Comparison of ENCODE assay signal across 21 cellular contexts in the genomic region with DNA sequence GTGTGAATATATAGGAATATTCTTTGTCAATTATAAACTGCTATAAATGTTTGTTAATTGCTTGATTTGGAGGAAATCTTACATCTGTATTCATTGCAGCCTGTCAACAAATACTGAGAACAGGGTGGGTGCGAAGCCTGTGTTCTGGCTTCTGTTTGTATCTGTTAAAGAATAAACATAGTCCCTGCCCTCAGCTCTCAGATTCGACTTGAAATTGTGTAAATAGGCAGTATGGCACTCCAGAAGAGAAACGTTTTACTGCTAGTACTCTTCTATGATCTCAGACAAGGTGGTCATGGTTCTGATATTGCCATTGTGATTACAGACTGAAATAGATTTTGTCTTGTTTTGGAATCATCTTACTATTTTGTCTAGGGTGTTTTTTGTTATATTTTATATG.
DNase-seq lines count a peak whose midpoint lies in the region; ATAC-seq and TF ChIP-seq lines count a peak whose summit lies in the region.
"Had no signal": no experiment of that assay in that cellular context is flagged by ENCODE, and none has a peak within 500 bp of the region (broad histone marks: within the 10 kb centered on the region; RNA-seq: fewer than 3 reads in every experiment).

No MANE protein-coding gene starts in this region.

- intact Hi-C loops in left lung (cut with DNase I) (no loop called here), transverse colon (cut with DNase I; ENCODE audit: low total_unique reads) (no loop called here)

- peak; percentile 19 for DNase-seq in DMS53 (lab: John Stamatoyannopoulos, UW)
- DNase-seq in DMS53 treated with DMSO at 0.1 percent for 48 hours (lab: John Stamatoyannopoulos, UW; ENCODE audit: unreplicated experiment): no peak
- DNase-seq in left lung: no peak
- no peak for DNase-seq in transverse colon
- DNase-seq in HCEC 1CT: no peak
- DNase-seq in NCI-H82 treated with DMSO at 0.1 percent for 48 hours (lab: John Stamatoyannopoulos, UW; ENCODE audit: unreplicated experiment): no peak
- no peak for DNase-seq in DMS 273 (lab: John Stamatoyannopoulos, UW; ENCODE audit: unreplicated experiment)
- DNase-seq: AML-193; Caco-2; CD4-positive, alpha-beta T cell; DMS153; DND-41; EL; GM23248; IMR-90 had no signal

- TF ChIP-seq POLR2A in transverse colon (IDR thresholded peaks at IDR 0.05): no peak

- peaks cover 15 to 19% of the 10 kb centered on the region in 2 donors for H3K4me1 ChIP-seq in left lung
- H3K4me1 ChIP-seq in transverse colon: peaks cover 8 to 51% (median 28%) of the 10 kb centered on the region in 4 donors

- no peaks in the 10 kb centered on the region for H3K36me3 ChIP-seq in left lung
- no peaks in the 10 kb centered on the region for H3K36me3 ChIP-seq in transverse colon
- H3K36me3 ChIP-seq: HAP-1 had no signal

- no peak for TF ChIP-seq EP300 in transverse colon (IDR thresholded peaks at IDR 0.05; ENCODE audit: low read depth)

- ATAC-seq in left lung: peak; percentile 68
- ATAC-seq: A549, K562 had no signal

- TF ChIP-seq CTCF in left lung (IDR thresholded peaks at IDR 0.05): no peak
- no peak for TF ChIP-seq CTCF in transverse colon (IDR thresholded peaks at IDR 0.05)

- H3K9me3 ChIP-seq in left lung: no peaks in the 10 kb centered on the region
- H3K9me3 ChIP-seq in transverse colon: no peaks in the 10 kb centered on the region
- H3K9me3 ChIP-seq: A549, Caco-2, HAP-1 had no signal

- H3K4me3 ChIP-seq in left lung (no peak overlapping the region), transverse colon (no peak overlapping the region)
- H3K4me3 ChIP-seq: A549, GM23248, HAP-1, K562 had no signal

- H3K27me3 ChIP-seq in left lung: no peaks in the 10 kb centered on the region
- no peaks in the 10 kb centered on the region for H3K27me3 ChIP-seq in transverse colon

- 28% methylated on average over 3 of the region's 3 CpGs for WGBS in transverse colon (ENCODE audit: low coverage in 1 of 2), 2 donors

- no peak overlapping the region for H3K27ac ChIP-seq in left lung
- H3K27ac ChIP-seq in transverse colon: peak overlapping the region in 3 of 4 donors; percentile 26 to 61 (median 38)
- H3K27ac ChIP-seq: 22Rv1, A549, C4-2B, GM23248, HL-60 had no signal

- in situ Hi-C loops in transverse colon (cut with MboI; ENCODE audit: low pct_ligation_motif_present in 1 of 4, low pct_unique_long_range_greater_than_20kb in 1 of 4, low sequenced_read_pairs in 3 of 4): no loop called here

Comparison
In these comparisons a context has a peak if more than half of its experiments do, and no peak if none do; other contexts are left out.
1. H3K27ac ChIP-seq: peak in transverse colon (3 of 4); none in left lung (0 of 2).